1 cellular context compared by ENCODE assay signal in genomic region chr11:69924308-69925161, GRCh38.
TF ChIP-seq lines count a peak whose summit lies in the region.

No MANE protein-coding gene starts in this region.

TF ChIP-seq in IMR-90, 13 proteins besides CTCF, POLR2A, EP300 and RAD21:
- TF ChIP-seq ELK1 (IDR thresholded peaks at IDR 0.05; ENCODE audit: borderline replicate concordance, low read depth, low read length) (no peak), MAZ (IDR thresholded peaks at IDR 0.05; ENCODE audit: borderline replicate concordance, low read depth, low read length) (no peak), NFE2L2 (IDR thresholded peaks at IDR 0.05; ENCODE audit: low read depth, low read length) (no peak), SMC3 (IDR thresholded peaks at IDR 0.05; ENCODE audit: low read depth, low read length) (no peak), MAFK (IDR thresholded peaks at IDR 0.05; ENCODE audit: low read depth, low read length) (no peak)
TF ChIP-seq in IMR-90: peak in this region for 0.
